20 cellular contexts compared by ENCODE assay signal in the genomic region with DNA sequence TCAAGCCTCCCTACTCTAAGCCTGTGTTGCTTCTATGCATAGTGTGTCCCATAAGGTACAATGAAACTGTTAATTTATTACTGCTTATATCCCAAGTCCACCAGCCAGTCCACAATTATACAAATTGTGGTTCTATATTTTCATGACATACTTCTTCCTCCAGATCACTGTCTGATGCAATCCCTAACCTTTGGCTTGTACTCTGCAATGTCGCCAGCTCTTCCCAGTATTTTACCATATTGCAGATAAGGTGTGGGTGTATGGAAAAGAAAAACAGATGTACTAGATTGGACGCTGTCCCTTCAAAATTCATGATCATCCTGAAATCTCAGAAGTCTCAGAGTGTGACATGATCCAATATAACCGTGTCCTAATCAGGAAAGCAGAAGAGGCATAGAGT.
"Had no signal": no experiment of that assay in that cellular context is flagged by ENCODE, and none has a peak within 500 bp of the region (broad histone marks: within the 10 kb centered on the region; RNA-seq: fewer than 3 reads in every experiment).

No MANE protein-coding gene starts in this region.

- H3K27ac Mint-ChIP-seq: immature natural killer cell; natural killer cell treated with Interleukin-12 subunit alpha and Interleukin-12 subunit beta and Interleukin-15 and Interleukin-18, amount 100 ng/mL, for 72 hours; progenitor cell of endocrine pancreas; stimulated activated effector memory CD8-positive, alpha-beta T cell treated with anti-CD3 and anti-CD28 coated beads, Interleukin-12 subunit alpha, Interleukin-12 subunit beta, amount 100 ng/mL, for 72 hours had no signal

- H3K36me3 Mint-ChIP-seq: immature natural killer cell; natural killer cell treated with Interleukin-12 subunit alpha and Interleukin-12 subunit beta and Interleukin-15 and Interleukin-18, amount 100 ng/mL, for 72 hours; stimulated activated effector memory CD8-positive, alpha-beta T cell treated with anti-CD3 and anti-CD28 coated beads, Interleukin-12 subunit alpha, Interleukin-12 subunit beta, amount 100 ng/mL, for 72 hours had no signal

- H3K27ac ChIP-seq: left ventricle myocardium inferior, pancreas, suprapubic skin, tibial artery, upper lobe of left lung had no signal

- H3K4me1 ChIP-seq: left ventricle myocardium inferior, pancreas, suprapubic skin, upper lobe of left lung had no signal

- H3K27me3 ChIP-seq: pancreas, suprapubic skin, tibial artery, upper lobe of left lung had no signal

- H3K4me1 Mint-ChIP-seq: immature natural killer cell; stimulated activated effector memory CD8-positive, alpha-beta T cell treated with anti-CD3 and anti-CD28 coated beads, Interleukin-12 subunit alpha, Interleukin-12 subunit beta, amount 100 ng/mL, for 72 hours had no signal

- H3K9me3 ChIP-seq: left ventricle myocardium inferior, pancreas, suprapubic skin, tibial artery, upper lobe of left lung had no signal

- H3K27me3 Mint-ChIP-seq: natural killer cell treated with Interleukin-12 subunit alpha and Interleukin-12 subunit beta and Interleukin-15 and Interleukin-18, amount 100 ng/mL, for 72 hours; progenitor cell of endocrine pancreas had no signal

- H3K4me3 ChIP-seq: left ventricle myocardium inferior, lung, pancreas, suprapubic skin, tibial artery, upper lobe of left lung had no signal

- DNase-seq: cortex of kidney; effector memory CD4-positive, alpha-beta T cell; immature natural killer cell; left ventricle myocardium inferior; mesenchymal stem cell; midbrain; occipital lobe; pancreas; right cardiac atrium; stimulated activated CD4-positive, alpha-beta T cell treated with anti-CD3 and anti-CD28 coated beads, Interleukin-4, amount 100 ng/mL, for 1 hour; stimulated activated CD8-positive, alpha-beta memory T cell treated with anti-CD3 and anti-CD28 coated beads, Interleukin-4, amount 100 ng/mL, for 48 hours; stimulated activated naive CD8-positive, alpha-beta T cell treated with anti-CD3 and anti-CD28 coated beads, Interleukin-15, Interleukin-2, amounts not matched to agents 100 U/mL and 50 U/mL, for 24 hours; tibial artery; upper lobe of left lung had no signal

- ATAC-seq: esophagus mucosa; natural killer cell treated with Interleukin-12 subunit alpha and Interleukin-12 subunit beta and Interleukin-15 and Interleukin-18, amount 100 ng/mL, for 72 hours; pancreas; right cardiac atrium; stimulated activated effector memory CD8-positive, alpha-beta T cell treated with anti-CD3 and anti-CD28 coated beads, Interleukin-12 subunit alpha, Interleukin-12 subunit beta, amount 100 ng/mL, for 72 hours; stimulated activated naive CD8-positive, alpha-beta T cell treated with anti-CD3 and anti-CD28 coated beads, Interleukin-15, Interleukin-2, amounts not matched to agents 100 U/mL and 50 U/mL, for 24 hours had no signal

- H3K4me3 Mint-ChIP-seq: immature natural killer cell; natural killer cell treated with Interleukin-12 subunit alpha and Interleukin-12 subunit beta and Interleukin-15 and Interleukin-18, amount 100 ng/mL, for 72 hours; stimulated activated effector memory CD8-positive, alpha-beta T cell treated with anti-CD3 and anti-CD28 coated beads, Interleukin-12 subunit alpha, Interleukin-12 subunit beta, amount 100 ng/mL, for 72 hours had no signal

- H3K36me3 ChIP-seq: left ventricle myocardium inferior, pancreas, suprapubic skin, tibial artery, upper lobe of left lung had no signal
